ENCODE assay signal across 1 cellular context in genomic region chr16:47204736-47205499, GRCh38.
TF ChIP-seq lines count a peak whose summit lies in the region.

No MANE protein-coding gene starts in this region.

TF ChIP-seq in SK-N-SH treated with all-trans-retinoic acid at 6 μM for 48 hours, 23 proteins besides CTCF, POLR2A, EP300 and RAD21 (continued from another document):
- TF ChIP-seq POU6F1 (CRISPR knock-in tag; IDR thresholded peaks at IDR 0.05; ENCODE audit: borderline replicate concordance, low read depth), result no peak
- no peak for TF ChIP-seq TSHZ2 (CRISPR knock-in tag; IDR thresholded peaks at IDR 0.05)
- no peak for TF ChIP-seq CSDC2 (CRISPR knock-in tag; IDR thresholded peaks at IDR 0.05)
- TF ChIP-seq ESRRG (CRISPR knock-in tag; IDR thresholded peaks at IDR 0.05), result no peak
- TF ChIP-seq TCF4 (CRISPR knock-in tag; IDR thresholded peaks at IDR 0.05; ENCODE audit: borderline replicate concordance), result no peak
- TF ChIP-seq ZFP30 (CRISPR knock-in tag; IDR thresholded peaks at IDR 0.05), result no peak
- no peak for TF ChIP-seq PATZ1 (CRISPR knock-in tag; IDR thresholded peaks at IDR 0.05; ENCODE audit: borderline replicate concordance)
- no peak for TF ChIP-seq SNAI2 (CRISPR knock-in tag; IDR thresholded peaks at IDR 0.05)
- TF ChIP-seq GLIS3 (CRISPR knock-in tag; IDR thresholded peaks at IDR 0.05), result no peak
- no peak for TF ChIP-seq CSRNP3 (CRISPR knock-in tag; IDR thresholded peaks at IDR 0.05)
- TF ChIP-seq CREB5 (CRISPR knock-in tag; IDR thresholded peaks at IDR 0.05; ENCODE audit: low read depth), result no peak
- TF ChIP-seq ZC3H10 (CRISPR knock-in tag; IDR thresholded peaks at IDR 0.05), result no peak
- TF ChIP-seq ZNF70 (CRISPR knock-in tag; IDR thresholded peaks at IDR 0.05), result no peak
- TF ChIP-seq ZNF8 (CRISPR knock-in tag; IDR thresholded peaks at IDR 0.05), result no peak
- no peak for TF ChIP-seq ARNTL (CRISPR knock-in tag; IDR thresholded peaks at IDR 0.05; ENCODE audit: borderline replicate concordance, low read depth)
- no peak for TF ChIP-seq BACH2 (CRISPR knock-in tag; IDR thresholded peaks at IDR 0.05; ENCODE audit: borderline replicate concordance)
- no peak for TF ChIP-seq OSR1 (CRISPR knock-in tag; IDR thresholded peaks at IDR 0.05)
- TF ChIP-seq ISL1 (CRISPR knock-in tag; IDR thresholded peaks at IDR 0.05), result no peak
TF ChIP-seq in SK-N-SH treated with all-trans-retinoic acid at 6 μM for 48 hours: peak in this region for 0.
